ENCODE assay signal across 8 cellular contexts in the genomic region with DNA sequence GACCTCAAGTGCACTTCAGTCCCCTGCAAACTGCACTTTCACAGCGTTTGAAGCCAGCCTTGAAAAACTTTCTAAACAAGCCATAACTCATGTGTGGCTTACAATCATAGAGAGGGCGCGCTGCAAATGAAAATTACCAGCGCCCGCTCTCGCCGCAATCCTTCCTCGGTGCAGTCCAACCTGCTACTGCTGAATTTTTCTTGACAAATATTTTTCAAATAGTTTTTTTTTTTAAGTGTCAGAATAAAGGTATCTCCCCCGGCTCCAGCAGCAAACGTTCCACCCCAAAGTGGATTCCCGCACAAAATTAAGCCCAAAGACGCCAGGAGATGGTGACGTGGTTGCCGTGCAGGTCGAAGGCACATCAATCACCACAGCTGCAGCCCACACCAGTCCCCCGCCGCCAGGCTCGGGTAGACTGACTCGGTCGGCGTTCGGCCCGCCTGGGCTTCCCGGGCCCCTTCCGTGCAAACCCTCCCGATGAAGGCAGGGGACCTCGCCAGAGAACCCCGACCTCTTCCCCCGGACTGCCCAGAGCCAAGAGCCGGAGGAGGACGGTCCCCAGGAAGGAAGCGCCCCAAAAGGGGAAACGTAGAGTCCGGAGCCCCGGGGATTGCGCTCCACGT. TPM values are rescaled to one million over a fixed set of nuclear protein-coding genes. Genes with fewer than 3 reads are reported as not detected.
DNase-seq lines count a peak whose midpoint lies in the region; ATAC-seq and TF ChIP-seq lines count a peak whose summit lies in the region.

No MANE protein-coding gene starts in this region.

- no peaks in the 10 kb centered on the region for H3K27me3 Mint-ChIP-seq in activated CD4-positive, alpha-beta memory T cell treated with anti-CD3 and anti-CD28 coated beads, Interleukin-2, amount 10 ng/mL, durations not matched to agents 7 days and 5 days
- H3K27me3 Mint-ChIP-seq in effector memory CD8-positive, alpha-beta T cell = no peaks in the 10 kb centered on the region
- peaks cover 11% of the 10 kb centered on the region for H3K27me3 Mint-ChIP-seq in mesothelial cell of epicardium (ENCODE audit: low read depth)
- H3K27me3 Mint-ChIP-seq in stimulated activated memory B cell treated with anti-CD40 and anti-IgM and Interleukin-4, amounts not matched to agents 10 μg/mL and 1 μg/mL and 100 μg/mL, for 72 hours = no peaks in the 10 kb centered on the region

- no peak for TF ChIP-seq CTCF in mesothelial cell of epicardium (IDR thresholded peaks at IDR 0.05; ENCODE audit: unreplicated experiment)

- CTCF ChIA-PET in activated CD4-positive, alpha-beta memory T cell treated with anti-CD3 and anti-CD28 coated beads, Interleukin-2, amount 10 ng/mL, durations not matched to agents 7 days and 5 days (lab: Charles Lee) = interaction anchor here (0.9 to 4.9 kb wide), 14 partner anchors 7 to 228 kb away, joined by 3 to 46 read pairs (median 4); partner anchors contain the start of genes MIF4GD, SLC25A19, SMIM5 and TSEN54

- ATAC-seq in GM18502 (IDR thresholded peaks at IDR 0.05; ENCODE audit: poor library complexity, unreplicated experiment) (peak; percentile 13), HG02763 (IDR thresholded peaks at IDR 0.05; ENCODE audit: unreplicated experiment) (peak; percentile 13)
- ATAC-seq in effector memory CD8-positive, alpha-beta T cell (replicated peaks) = peak; percentile 37
- peak; percentile 52 for ATAC-seq in stimulated activated memory B cell treated with anti-CD40 and anti-IgM and Interleukin-4, amounts not matched to agents 10 μg/mL and 1 μg/mL and 100 μg/mL, for 72 hours

- H3K36me3 Mint-ChIP-seq in activated CD4-positive, alpha-beta memory T cell treated with anti-CD3 and anti-CD28 coated beads, Interleukin-2, amount 10 ng/mL, durations not matched to agents 7 days and 5 days (ENCODE audit: low read depth) = peaks cover 17% of the 10 kb centered on the region
- peaks cover 27% of the 10 kb centered on the region for H3K36me3 Mint-ChIP-seq in effector memory CD8-positive, alpha-beta T cell (ENCODE audit: insufficient read depth)
- H3K36me3 Mint-ChIP-seq in mesothelial cell of epicardium = no peaks in the 10 kb centered on the region
- peaks cover 19% of the 10 kb centered on the region for H3K36me3 Mint-ChIP-seq in stimulated activated memory B cell treated with anti-CD40 and anti-IgM and Interleukin-4, amounts not matched to agents 10 μg/mL and 1 μg/mL and 100 μg/mL, for 72 hours

- H3K9me3 Mint-ChIP-seq in activated CD4-positive, alpha-beta memory T cell treated with anti-CD3 and anti-CD28 coated beads, Interleukin-2, amount 10 ng/mL, durations not matched to agents 7 days and 5 days = no peaks in the 10 kb centered on the region
- H3K9me3 Mint-ChIP-seq in effector memory CD8-positive, alpha-beta T cell = no peaks in the 10 kb centered on the region
- H3K9me3 Mint-ChIP-seq in mesothelial cell of epicardium = no peaks in the 10 kb centered on the region
- no peaks in the 10 kb centered on the region for H3K9me3 Mint-ChIP-seq in stimulated activated memory B cell treated with anti-CD40 and anti-IgM and Interleukin-4, amounts not matched to agents 10 μg/mL and 1 μg/mL and 100 μg/mL, for 72 hours

- H3K4me3 Mint-ChIP-seq in activated CD4-positive, alpha-beta memory T cell treated with anti-CD3 and anti-CD28 coated beads, Interleukin-2, amount 10 ng/mL, durations not matched to agents 7 days and 5 days = peak overlapping the region; percentile 95
- peak overlapping the region; percentile 83 to 86 for H3K4me3 Mint-ChIP-seq in effector memory CD8-positive, alpha-beta T cell
- peak overlapping the region; percentile 85 for H3K4me3 Mint-ChIP-seq in mesothelial cell of epicardium
- H3K4me3 Mint-ChIP-seq in stimulated activated memory B cell treated with anti-CD40 and anti-IgM and Interleukin-4, amounts not matched to agents 10 μg/mL and 1 μg/mL and 100 μg/mL, for 72 hours = peak overlapping the region; percentile 90

- DNase-seq in NCI-H2227 treated with DMSO at 0.1 percent for 48 hours (lab: John Stamatoyannopoulos, UW) = peak; percentile 21
- peak; percentile 62 for DNase-seq in activated CD4-positive, alpha-beta memory T cell treated with anti-CD3 and anti-CD28 coated beads, Interleukin-2, amount 10 ng/mL, durations not matched to agents 7 days and 5 days
- peak; percentile 36 to 44 (median 41) for DNase-seq in effector memory CD8-positive, alpha-beta T cell
- peak; percentile 38 to 65 for DNase-seq in mesothelial cell of epicardium (ENCODE audit: low spot score in 2 of 2, unreplicated experiment in 2 of 2)
- no peak for DNase-seq in inferior parietal cortex (ENCODE audit: extremely low spot score)

- POLR2A ChIA-PET in activated CD4-positive, alpha-beta memory T cell treated with anti-CD3 and anti-CD28 coated beads, Interleukin-2, amount 10 ng/mL, durations not matched to agents 7 days and 5 days (lab: Charles Lee) = interaction anchor here (0.7 to 3.9 kb wide), 24 partner anchors 9 to 532 kb away, joined by 3 to 38 read pairs (median 6); partner anchors contain the start of genes FDXR, GGA3, LLGL2 and MIF4GD

- H3K27ac Mint-ChIP-seq in activated CD4-positive, alpha-beta memory T cell treated with anti-CD3 and anti-CD28 coated beads, Interleukin-2, amount 10 ng/mL, durations not matched to agents 7 days and 5 days = peak overlapping the region; percentile 96
- H3K27ac Mint-ChIP-seq in effector memory CD8-positive, alpha-beta T cell = peak overlapping the region; percentile 78 to 86
- H3K27ac Mint-ChIP-seq in mesothelial cell of epicardium = peak overlapping the region; percentile 96
- peak overlapping the region; percentile 83 for H3K27ac Mint-ChIP-seq in stimulated activated memory B cell treated with anti-CD40 and anti-IgM and Interleukin-4, amounts not matched to agents 10 μg/mL and 1 μg/mL and 100 μg/mL, for 72 hours

- H3K4me1 Mint-ChIP-seq in activated CD4-positive, alpha-beta memory T cell treated with anti-CD3 and anti-CD28 coated beads, Interleukin-2, amount 10 ng/mL, durations not matched to agents 7 days and 5 days = peaks cover 43% of the 10 kb centered on the region
- H3K4me1 Mint-ChIP-seq in effector memory CD8-positive, alpha-beta T cell (ENCODE audit: low read depth in 2 of 2) = peaks cover 29 to 52% of the 10 kb centered on the region in 2 donors
- H3K4me1 Mint-ChIP-seq in mesothelial cell of epicardium = peaks cover 15% of the 10 kb centered on the region
- H3K4me1 Mint-ChIP-seq in stimulated activated memory B cell treated with anti-CD40 and anti-IgM and Interleukin-4, amounts not matched to agents 10 μg/mL and 1 μg/mL and 100 μg/mL, for 72 hours = peaks cover 45% of the 10 kb centered on the region

RNA-seq across cellular contexts. Expression of gene GRB2, which starts 0.6 kb away (rescaled TPM):
- total RNA-seq in activated CD4-positive, alpha-beta memory T cell treated with anti-CD3 and anti-CD28 coated beads, Interleukin-2, amount 10 ng/mL, durations not matched to agents 7 days and 5 days = 100 to 1,000 TPM; 130 to 132 TPM
- total RNA-seq in mesothelial cell of epicardium = 61.8 to 67.8 TPM (median 66.3 TPM) in 3 replicates

RNA-seq across cellular contexts. Expression of gene TMEM94, which starts 51.6 kb away (rescaled TPM):
- 10 to 100 TPM; 76.4 to 81.9 TPM for total RNA-seq in activated CD4-positive, alpha-beta memory T cell treated with anti-CD3 and anti-CD28 coated beads, Interleukin-2, amount 10 ng/mL, durations not matched to agents 7 days and 5 days
- 126 to 130 TPM (median 126 TPM) in 3 replicates for total RNA-seq in mesothelial cell of epicardium
